ENCODE assay signal across 18 cellular contexts in the genomic region with DNA sequence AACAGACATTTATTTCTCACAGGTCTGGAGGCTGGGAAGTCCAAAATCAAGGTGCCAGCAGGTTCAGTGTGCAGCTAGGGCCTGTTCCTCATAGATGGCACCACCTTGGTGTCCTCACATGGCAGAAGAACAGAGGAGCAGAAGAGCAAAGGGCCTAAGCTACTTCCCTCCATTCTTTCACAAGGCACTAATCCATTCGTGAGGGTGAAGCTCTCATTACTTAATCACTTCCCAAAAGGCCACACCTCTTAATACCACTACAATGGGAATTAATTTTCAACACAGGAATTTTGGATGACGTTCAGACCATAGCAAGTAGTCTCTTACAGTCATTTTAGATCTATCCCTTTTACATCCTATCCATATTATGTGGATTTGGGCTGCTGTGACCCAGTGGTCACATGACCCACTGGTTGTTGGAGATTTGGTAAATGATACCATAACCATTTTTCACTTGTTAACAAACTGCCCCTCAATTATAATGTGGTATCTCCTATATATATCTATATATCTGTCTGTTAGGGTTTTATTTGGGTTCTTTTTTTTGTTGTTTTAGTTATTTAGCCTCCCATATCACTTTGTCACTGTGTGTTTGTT.
"Had no signal": no experiment of that assay in that cellular context is flagged by ENCODE, and none has a peak within 500 bp of the region (broad histone marks: within the 10 kb centered on the region; RNA-seq: fewer than 3 reads in every experiment).

No MANE protein-coding gene starts in this region.

- H3K79me2 ChIP-seq: hepatocyte had no signal

- H3K9me3 Mint-ChIP-seq: activated naive CD4-positive, alpha-beta T cell treated with anti-CD3 and anti-CD28 coated beads, Interleukin-2, amount 50 U/mL, for 72 hours; effector memory CD8-positive, alpha-beta T cell had no signal

- H3K27me3 ChIP-seq: cardiac muscle cell, foreskin keratinocyte, hepatocyte, neutrophil, sigmoid colon, tibial nerve, vagina had no signal

- H3K4me2 ChIP-seq: hepatocyte had no signal

- H3K4me3 Mint-ChIP-seq: effector memory CD8-positive, alpha-beta T cell; naive thymus-derived CD8-positive, alpha-beta T cell; T-helper 17 cell had no signal

- H3K4me3 ChIP-seq: cardiac muscle cell, hepatocyte, sigmoid colon, tibial nerve, vagina had no signal

- ATAC-seq: activated naive CD4-positive, alpha-beta T cell treated with anti-CD3 and anti-CD28 coated beads, Interleukin-2, amount 50 U/mL, for 72 hours; effector memory CD8-positive, alpha-beta T cell; foreskin keratinocyte; naive thymus-derived CD8-positive, alpha-beta T cell; T-helper 17 cell had no signal

- H3K27ac ChIP-seq: cardiac muscle cell, foreskin keratinocyte, hepatocyte, neutrophil, sigmoid colon, tibial nerve, vagina, VCaP had no signal

- H3K9me3 ChIP-seq: neutrophil, sigmoid colon, tibial nerve, vagina had no signal

- H3K4me1 ChIP-seq: foreskin keratinocyte, sigmoid colon, vagina had no signal

- DNase-seq: activated CD4-positive, alpha-beta T cell treated with anti-CD3 and anti-CD28 coated beads for 1 hour; activated CD4-positive, alpha-beta T cell treated with anti-CD3 and anti-CD28 coated beads, Interleukin-2, amount 50 U/mL, for 4 hours; activated gamma-delta T cell treated with Interleukin-2 at 50 U/mL for 16 hours; dermis blood vessel endothelial cell; effector memory CD8-positive, alpha-beta T cell; naive thymus-derived CD8-positive, alpha-beta T cell; sigmoid colon; stimulated activated CD8-positive, alpha-beta memory T cell treated with anti-CD3 and anti-CD28 coated beads, Interleukin-4, amount 100 ng/mL, for 48 hours; stimulated activated naive CD4-positive, alpha-beta T cell treated with Interleukin-2 at 50 U/mL for 16 hours; T-helper 17 cell had no signal

- H3K36me3 ChIP-seq: cardiac muscle cell, neutrophil, sigmoid colon, vagina had no signal

- H3K27me3 Mint-ChIP-seq: effector memory CD8-positive, alpha-beta T cell; naive thymus-derived CD8-positive, alpha-beta T cell; T-helper 17 cell had no signal

- H2AFZ ChIP-seq: hepatocyte had no signal

- H3K27ac Mint-ChIP-seq: T-helper 17 cell had no signal
